ENCODE assay signal across 1 cellular context in genomic region chr13:30520571-30520970, GRCh38.
A peak's percentile ranks its signal among the peaks of the same experiment; 100 is the strongest.
TF ChIP-seq lines count a peak whose summit lies in the region.

No MANE protein-coding gene starts in this region.

TF ChIP-seq in SK-N-SH, 30 proteins besides CTCF, POLR2A, EP300 and RAD21:
- TF ChIP-seq EZH2phosphoT487 (IDR thresholded peaks at IDR 0.05; ENCODE audit: borderline replicate concordance, low read depth) (no peak), FOSL2 (IDR thresholded peaks at IDR 0.05; ENCODE audit: borderline replicate concordance, low read depth) (peak; percentile 42; the same call in 1 of the 2 replicates)
